ENCODE assay signal across 9 cellular contexts in genomic region chr6:141421378-141421777, GRCh38.
A peak's percentile ranks its signal among the peaks of the same experiment; 100 is the strongest.
DNase-seq lines count a peak whose midpoint lies in the region; ATAC-seq and TF ChIP-seq lines count a peak whose summit lies in the region.
"Had no signal": no experiment of that assay in that cellular context is flagged by ENCODE, and none has a peak within 500 bp of the region (broad histone marks: within the 10 kb centered on the region; RNA-seq: fewer than 3 reads in every experiment).

No MANE protein-coding gene starts in this region.

- DNase-seq in COLO829 (ENCODE audit: low spot score), result peak; percentile 16
- peak; percentile 83 for DNase-seq in NCI-H226
- peak; percentile 35 for DNase-seq in dermis blood vessel endothelial cell
- no peak for DNase-seq in left lung
- DNase-seq in G401 (ENCODE audit: low spot score), result no peak
- DNase-seq in osteoblast (ENCODE audit: insufficient read length, low spot score, missing footprints), result no peak
- DNase-seq: activated CD8-positive, alpha-beta T cell treated with anti-CD3 and anti-CD28 coated beads, Interleukin-2, amount 10 ng/mL, durations not matched to agents 7 days and 5 days had no signal

- H3K27me3 ChIP-seq in left lung (no peaks in the 10 kb centered on the region), osteoblast (ENCODE audit: insufficient read depth, low read length) (no peaks in the 10 kb centered on the region)

- H3K79me2 ChIP-seq in osteoblast (ENCODE audit: insufficient read depth, low read length), result no peaks in the 10 kb centered on the region

- ATAC-seq in left lung (peak; percentile 54), GM18867 (IDR thresholded peaks at IDR 0.05; ENCODE audit: unreplicated experiment) (no peak), HG03521 (IDR thresholded peaks at IDR 0.05; ENCODE audit: unreplicated experiment) (no peak)
- ATAC-seq: activated CD8-positive, alpha-beta T cell treated with anti-CD3 and anti-CD28 coated beads, Interleukin-2, amount 10 ng/mL, durations not matched to agents 7 days and 5 days had no signal

- no peak overlapping the region for H3K4me2 ChIP-seq in osteoblast (ENCODE audit: insufficient read depth, low read length)

- TF ChIP-seq CTCF in left lung (IDR thresholded peaks at IDR 0.05) (no peak), osteoblast (IDR thresholded peaks at IDR 0.05; ENCODE audit: extremely low read depth, low read depth, low read length) (no peak)

- intact Hi-C loops in left lung (cut with DNase I), result no loop called here

- H3K27ac ChIP-seq in left lung (no peak overlapping the region), osteoblast (ENCODE audit: low read depth, low read length) (no peak overlapping the region)

- no peak overlapping the region for H3K4me3 ChIP-seq in left lung
- no peak overlapping the region for H3K4me3 ChIP-seq in osteoblast (ENCODE audit: insufficient read depth, low read length)

- no peak overlapping the region for H2AFZ ChIP-seq in osteoblast (ENCODE audit: low read length)

- H3K9me3 ChIP-seq in left lung (peaks cover 0 to 12% of the 10 kb centered on the region in 2 donors), osteoblast (ENCODE audit: low read depth, low read length) (no peaks in the 10 kb centered on the region)

- in situ Hi-C loops in G401 (cut with HindIII; ENCODE audit: low sequenced_read_pairs), result no loop called here

- H3K36me3 ChIP-seq in left lung (no peaks in the 10 kb centered on the region), osteoblast (ENCODE audit: insufficient read depth, low read length) (no peaks in the 10 kb centered on the region)

- H3K4me1 ChIP-seq in left lung, result no peaks in the 10 kb centered on the region
- peaks cover 2% of the 10 kb centered on the region for H3K4me1 ChIP-seq in osteoblast (ENCODE audit: insufficient read depth, low read length)

- H4K20me1 ChIP-seq in osteoblast (ENCODE audit: insufficient read depth, low read length), result no peaks in the 10 kb centered on the region

Comparison
In these comparisons a context has a peak if more than half of its experiments do, and no peak if none do; other contexts are left out.
1. DNase-seq: peak in COLO829 (single experiment), NCI-H226 (single experiment) and dermis blood vessel endothelial cell (single experiment); none in left lung (0 of 2), G401 (single experiment) and osteoblast (single experiment).